30 cellular contexts compared by ENCODE assay signal in genomic region chr3:114128231-114128630, GRCh38. TPM values are rescaled to one million over a fixed set of nuclear protein-coding genes. Genes with fewer than 3 reads are reported as not detected.
DNase-seq lines count a peak whose midpoint lies in the region; ATAC-seq, FAIRE-seq and TF ChIP-seq lines count a peak whose summit lies in the region.
"Had no signal": no experiment of that assay in that cellular context is flagged by ENCODE, and none has a peak within 500 bp of the region (broad histone marks: within the 10 kb centered on the region; RNA-seq: fewer than 3 reads in every experiment).

No MANE protein-coding gene starts in this region.

- H3K27me3 ChIP-seq in BE2C, result no peaks in the 10 kb centered on the region
- H3K27me3 ChIP-seq: BLaER1, neutrophil had no signal

- H3K9me3 ChIP-seq in BE2C, result no peaks in the 10 kb centered on the region
- H3K9me3 ChIP-seq: BLaER1, neutrophil, prostate gland had no signal

- TF ChIP-seq CTCF in cardiac fibroblast (IDR thresholded peaks at IDR 0.05; ENCODE audit: low read depth, low read length), result no peak
- TF ChIP-seq CTCF in omental fat pad (IDR thresholded peaks at IDR 0.05), result no peak
- TF ChIP-seq CTCF in BE2C (IDR thresholded peaks at IDR 0.05; ENCODE audit: low read depth, low read length), result no peak
- TF ChIP-seq CTCF in D721Med (IDR thresholded peaks at IDR 0.05; ENCODE audit: insufficient read depth, missing control alignments), result no peak

- H3K4me3 ChIP-seq in cardiac fibroblast (replicated peaks in 1 of 2; ENCODE audit: low read depth in 2 of 2, low read length in 2 of 2), result no peak overlapping the region
- no peak overlapping the region for H3K4me3 ChIP-seq in BE2C (ENCODE audit: low read depth, low read length)
- H3K4me3 ChIP-seq: BLaER1, GM12878, prostate gland, SK-N-MC had no signal

- FAIRE-seq in D721Med (lab: Jason Lieb, UNC), result no peak
- FAIRE-seq: frontal cortex, GM12878, H54 had no signal

- no peaks in the 10 kb centered on the region for H3K36me3 Mint-ChIP-seq in activated T-cell treated with anti-CD3 and anti-CD28 coated beads, Interleukin-2, amount 50 U/mL, for 24 hours (ENCODE audit: low read depth)

- no peaks in the 10 kb centered on the region for H3K36me3 ChIP-seq in BE2C
- H3K36me3 ChIP-seq: BLaER1, neutrophil, prostate gland had no signal

- H3K4me1 ChIP-seq in BE2C, result peaks cover 3% of the 10 kb centered on the region; the same call in 1 of the 2 replicates
- H3K4me1 ChIP-seq: BLaER1, prostate gland had no signal

- H3K27ac Mint-ChIP-seq in activated T-cell treated with anti-CD3 and anti-CD28 coated beads, Interleukin-2, amount 50 U/mL, for 24 hours, result peak overlapping the region; percentile 78

- peak; percentile 23 for ATAC-seq in omental fat pad (ENCODE audit: low FRiP score)
- ATAC-seq in HG03280 (IDR thresholded peaks at IDR 0.05; ENCODE audit: unreplicated experiment), result no peak
- ATAC-seq: GM12878, left lobe of liver had no signal

- H3K4me3 Mint-ChIP-seq in activated T-cell treated with anti-CD3 and anti-CD28 coated beads, Interleukin-2, amount 50 U/mL, for 24 hours, result no peak overlapping the region
- H3K4me3 Mint-ChIP-seq: central memory CD8-positive, alpha-beta T cell had no signal

- peaks cover 12% of the 10 kb centered on the region for H3K4me1 Mint-ChIP-seq in activated T-cell treated with anti-CD3 and anti-CD28 coated beads, Interleukin-2, amount 50 U/mL, for 24 hours (ENCODE audit: low read depth)
- H3K4me1 Mint-ChIP-seq: central memory CD8-positive, alpha-beta T cell had no signal

- H3K27me3 Mint-ChIP-seq in activated T-cell treated with anti-CD3 and anti-CD28 coated beads, Interleukin-2, amount 50 U/mL, for 24 hours, result peaks cover 18% of the 10 kb centered on the region

- H3K9me3 Mint-ChIP-seq in activated T-cell treated with anti-CD3 and anti-CD28 coated beads, Interleukin-2, amount 50 U/mL, for 24 hours, result no peaks in the 10 kb centered on the region
- H3K9me3 Mint-ChIP-seq: central memory CD8-positive, alpha-beta T cell had no signal

- no peak for DNase-seq in activated T-cell treated with anti-CD3 and anti-CD28 coated beads, Interleukin-2, amount 50 U/mL, for 24 hours
- no peak for DNase-seq in activated T-cell treated with anti-CD3 and anti-CD28 coated beads for 4 hours
- peak; percentile 53 for DNase-seq in M059J (ENCODE audit: low read depth)
- peak; percentile 26 to 31 for DNase-seq in cardiac fibroblast (ENCODE audit: low read depth in 2 of 2)
- DNase-seq in omental fat pad (ENCODE audit: low spot score), result no peak
- no peak for DNase-seq in BE2C
- DNase-seq in D721Med (ENCODE audit: insufficient read length, low spot score), result no peak
- DNase-seq: ACHN; activated CD4-positive, alpha-beta T cell treated with anti-CD3 and anti-CD28 coated beads, Interleukin-2, amount 50 U/mL, for 1 hour; anterior cingulate cortex; DMS79; mesendoderm; NCI-H2029 treated with DMSO at 0.1 percent for 48 hours; NCI-H2227 treated with DMSO at 0.1 percent for 48 hours; NCI-H748 treated with DMSO at 0.1 percent for 48 hours; RPMI8226; substantia nigra; T-helper 2 cell had no signal

RNA-seq across cellular contexts. Expression of gene DRD3, which starts 50.6 kb away (rescaled TPM):
- not detected in 2 replicates for total RNA-seq in M059J (2014; rRNA removed; shearing (Covaris generic))
- total RNA-seq in omental fat pad, result not detected
- not detected for polyA plus RNA-seq in BE2C (2012; ENCODE audit: insufficient read depth, insufficient read length, low read depth)
- total RNA-seq: GM12878, left lobe of liver, myocyte, prostate gland, urinary bladder had no signal
- polyA plus RNA-seq: GM12878, urinary bladder had no signal

Comparison
In these comparisons a context has a peak if more than half of its experiments do, and no peak if none do; other contexts are left out.
1. DNase-seq: peak in M059J (single experiment) and cardiac fibroblast (2 of 2); none in activated T-cell treated with anti-CD3 and anti-CD28 coated beads, Interleukin-2, amount 50 U/mL, for 24 hours (single experiment), activated T-cell treated with anti-CD3 and anti-CD28 coated beads for 4 hours (single experiment), omental fat pad (single experiment), BE2C (single experiment) and D721Med (single experiment).